In the genomic region with DNA sequence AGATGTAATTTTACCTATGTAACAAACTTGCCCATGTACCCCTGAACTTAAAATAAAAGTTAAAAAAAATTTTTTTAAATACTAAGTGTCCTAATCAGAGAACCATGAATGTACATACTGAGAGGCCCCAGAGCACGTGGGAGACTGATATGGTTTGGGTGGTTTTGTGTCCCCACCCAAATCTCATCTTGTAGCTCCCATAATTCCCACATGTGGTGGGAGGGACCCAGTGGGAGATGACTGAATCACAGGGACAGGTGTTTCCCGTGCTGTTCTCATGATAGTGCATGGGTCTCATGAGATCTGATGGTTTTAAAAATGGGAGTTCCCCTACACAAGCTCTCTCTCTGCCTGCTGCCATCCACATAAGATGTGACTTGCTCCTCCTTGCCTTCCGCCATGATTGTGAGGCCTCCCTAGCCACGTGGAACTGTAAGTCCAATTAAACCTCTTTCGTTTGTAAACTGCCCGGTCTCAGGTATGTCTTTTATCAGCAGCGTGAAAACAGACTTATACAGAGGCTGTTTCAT, we compare ENCODE assay signal across 6 cellular contexts.
DNase-seq lines count a peak whose midpoint lies in the region; ATAC-seq and TF ChIP-seq lines count a peak whose summit lies in the region.
"Not testable (repeated sequence)": the region's sequence is repeated elsewhere in the genome, so short reads cannot be mapped to it uniquely, and the experiment has no call there.

No MANE protein-coding gene starts in this region.

- TF ChIP-seq CTCF in GM12865 (IDR thresholded peaks at IDR 0.05; ENCODE audit: insufficient read depth, low read depth, low read length, missing control alignments); SU-DHL-6 (IDR thresholded peaks at IDR 0.05; ENCODE audit: insufficient read depth, low read length, poor library complexity, severe bottlenecking): not testable (repeated sequence)

- ATAC-seq in memory B cell (ENCODE audit: low read depth): peak; percentile 48
- peak; percentile 34 for ATAC-seq in stimulated activated memory B cell treated with anti-CD40 and anti-IgM and Interleukin-4, amounts not matched to agents 10 μg/mL and 1 μg/mL and 100 μg/mL, for 72 hours

- peaks cover 39% of the 10 kb centered on the region for H3K4me1 Mint-ChIP-seq in memory B cell
- H3K4me1 Mint-ChIP-seq in stimulated activated memory B cell treated with anti-CD40 and anti-IgM and Interleukin-4, amounts not matched to agents 10 μg/mL and 1 μg/mL and 100 μg/mL, for 72 hours: peaks cover 47% of the 10 kb centered on the region

- not testable (repeated sequence) for H4K20me1 ChIP-seq in BLaER1; SU-DHL-6 (ENCODE audit: low read depth, low read length)

- H2AFZ ChIP-seq in SU-DHL-6 (ENCODE audit: low read depth, low read length, severe bottlenecking): peak overlapping the region; percentile 17

- H3K27ac ChIP-seq in BLaER1 (peak overlapping the region; percentile 77), SU-DHL-6 (ENCODE audit: low read depth, low read length) (peak overlapping the region; percentile 43)

- H3K27ac Mint-ChIP-seq in memory B cell: peak overlapping the region; percentile 94
- peak overlapping the region; percentile 89 for H3K27ac Mint-ChIP-seq in stimulated activated memory B cell treated with anti-CD40 and anti-IgM and Interleukin-4, amounts not matched to agents 10 μg/mL and 1 μg/mL and 100 μg/mL, for 72 hours

- peaks cover 13% of the 10 kb centered on the region; the same call in 1 of the 2 replicates for H3K36me3 ChIP-seq in BLaER1
- H3K36me3 ChIP-seq in SU-DHL-6 (ENCODE audit: low read length): not testable (repeated sequence)

- H3K79me2 ChIP-seq in SU-DHL-6 (ENCODE audit: insufficient read depth, low read length): not testable (repeated sequence)

- peaks cover 31% of the 10 kb centered on the region for H3K36me3 Mint-ChIP-seq in memory B cell
- peaks cover 45% of the 10 kb centered on the region for H3K36me3 Mint-ChIP-seq in stimulated activated memory B cell treated with anti-CD40 and anti-IgM and Interleukin-4, amounts not matched to agents 10 μg/mL and 1 μg/mL and 100 μg/mL, for 72 hours

- H3K9ac ChIP-seq in BLaER1; SU-DHL-6 (ENCODE audit: low read length): not testable (repeated sequence)

- peak overlapping the region; percentile 57 for H3K4me2 ChIP-seq in BLaER1
- not testable (repeated sequence) for H3K4me2 ChIP-seq in SU-DHL-6 (ENCODE audit: low read depth, low read length, poor library complexity, severe bottlenecking)

- H3F3A ChIP-seq in SU-DHL-6 (ENCODE audit: insufficient read depth): not testable (repeated sequence)

- not testable (repeated sequence) for H3K9me3 Mint-ChIP-seq in memory B cell; stimulated activated memory B cell treated with anti-CD40 and anti-IgM and Interleukin-4, amounts not matched to agents 10 μg/mL and 1 μg/mL and 100 μg/mL, for 72 hours

- H3K27me3 Mint-ChIP-seq in memory B cell; stimulated activated memory B cell treated with anti-CD40 and anti-IgM and Interleukin-4, amounts not matched to agents 10 μg/mL and 1 μg/mL and 100 μg/mL, for 72 hours: not testable (repeated sequence)

- not testable (repeated sequence) for H3K27me3 ChIP-seq in BLaER1; SU-DHL-6 (ENCODE audit: low read length)

- peak; percentile 20 for DNase-seq in GM12865 (ENCODE audit: low read depth)
- DNase-seq in NAMALWA (ENCODE audit: low spot score): peak; percentile 31
- DNase-seq in memory B cell (ENCODE audit: low spot score in 2 of 2): peak; percentile 17 to 23

- peaks cover 23% of the 10 kb centered on the region for H3K4me1 ChIP-seq in BLaER1

- H3K9me2 ChIP-seq in SU-DHL-6 (replicated peaks; ENCODE audit: insufficient read depth, low read length): not testable (repeated sequence)

- H3K4me3 Mint-ChIP-seq in memory B cell: peak overlapping the region; percentile 47
- H3K4me3 Mint-ChIP-seq in stimulated activated memory B cell treated with anti-CD40 and anti-IgM and Interleukin-4, amounts not matched to agents 10 μg/mL and 1 μg/mL and 100 μg/mL, for 72 hours: not testable (repeated sequence)

- H3K9me3 ChIP-seq in BLaER1: peaks cover 61% of the 10 kb centered on the region
- not testable (repeated sequence) for H3K9me3 ChIP-seq in SU-DHL-6 (ENCODE audit: insufficient read depth, low read length)

- H3K4me3 ChIP-seq in BLaER1; GM12865 (ENCODE audit: low read depth, low read length); SU-DHL-6 (ENCODE audit: insufficient read depth, low read length, poor library complexity, severe bottlenecking): not testable (repeated sequence)
